Comparison of ENCODE assay signal across 8 cellular contexts in genomic region chr16:46389561-46390041, GRCh38.
A peak's percentile ranks its signal among the peaks of the same experiment; 100 is the strongest.
DNase-seq lines count a peak whose midpoint lies in the region; ATAC-seq lines count a peak whose summit lies in the region.
"Not testable (repeated sequence)": the region's sequence is repeated elsewhere in the genome, so short reads cannot be mapped to it uniquely, and the experiment has no call there.

No MANE protein-coding gene starts in this region.

- H4K20me1 ChIP-seq in Karpas-422 (ENCODE audit: insufficient read depth, low read depth, low read length) = not testable (repeated sequence)

- not testable (repeated sequence) for H3K4me3 Mint-ChIP-seq in activated naive CD4-positive, alpha-beta T cell treated with anti-CD3 and anti-CD28 coated beads, Interleukin-2, amount 10 ng/mL, durations not matched to agents 7 days and 5 days

- H3K27me3 ChIP-seq in Karpas-422 (ENCODE audit: low read length) = not testable (repeated sequence)

- H3K9me3 ChIP-seq in Karpas-422 (ENCODE audit: low read length) = not testable (repeated sequence)

- not testable (repeated sequence) for ATAC-seq in left lobe of liver

- CTCF ChIA-PET in activated naive CD4-positive, alpha-beta T cell treated with anti-CD3 and anti-CD28 coated beads, Interleukin-2, amount 10 ng/mL, durations not matched to agents 7 days and 5 days (lab: Charles Lee) = not testable (repeated sequence)

- not testable (repeated sequence) for H3K4me1 Mint-ChIP-seq in activated naive CD4-positive, alpha-beta T cell treated with anti-CD3 and anti-CD28 coated beads, Interleukin-2, amount 10 ng/mL, durations not matched to agents 7 days and 5 days

- peaks cover 21% of the 10 kb centered on the region for H3K9me3 Mint-ChIP-seq in activated naive CD4-positive, alpha-beta T cell treated with anti-CD3 and anti-CD28 coated beads, Interleukin-2, amount 10 ng/mL, durations not matched to agents 7 days and 5 days

- DNase-seq in CD1c-positive myeloid dendritic cell (ENCODE audit: extremely low spot score) (peak; percentile 96), Karpas-422 (peak; percentile 94), epithelial cell of prostate (ENCODE audit: low read depth, low spot score) (peak; percentile 98), left lobe of liver (ENCODE audit: low spot score) (peak; percentile 86), putamen (ENCODE audit: low spot score) (peak; percentile 95)
- peak; percentile 63 for DNase-seq in activated CD4-positive, alpha-beta T cell treated with anti-CD3 and anti-CD28 coated beads for 1 hour
- DNase-seq in activated naive CD4-positive, alpha-beta T cell treated with anti-CD3 and anti-CD28 coated beads, Interleukin-2, amount 10 ng/mL, durations not matched to agents 7 days and 5 days = peak; percentile 73
- peak; percentile 76 for DNase-seq in stimulated activated CD8-positive, alpha-beta memory T cell treated with anti-CD3 and anti-CD28 coated beads, Interleukin-4, amount 100 ng/mL, for 48 hours

- not testable (repeated sequence) for H2AFZ ChIP-seq in Karpas-422 (ENCODE audit: low read length)

- H3K27ac Mint-ChIP-seq in activated naive CD4-positive, alpha-beta T cell treated with anti-CD3 and anti-CD28 coated beads, Interleukin-2, amount 10 ng/mL, durations not matched to agents 7 days and 5 days = not testable (repeated sequence)

- not testable (repeated sequence) for H3K36me3 Mint-ChIP-seq in activated naive CD4-positive, alpha-beta T cell treated with anti-CD3 and anti-CD28 coated beads, Interleukin-2, amount 10 ng/mL, durations not matched to agents 7 days and 5 days

- H3K36me3 ChIP-seq in Karpas-422 (ENCODE audit: insufficient read depth, low read length) = not testable (repeated sequence)

- H3K9ac ChIP-seq in Karpas-422 (ENCODE audit: low read length) = not testable (repeated sequence)

- H3K4me1 ChIP-seq in Karpas-422 (ENCODE audit: low read length) = not testable (repeated sequence)

- not testable (repeated sequence) for H3K4me3 ChIP-seq in Karpas-422 (ENCODE audit: low read length)

- not testable (repeated sequence) for H3K9me2 ChIP-seq in Karpas-422 (replicated peaks; ENCODE audit: insufficient read depth, low read length)

- not testable (repeated sequence) for H3K4me2 ChIP-seq in Karpas-422 (ENCODE audit: low read depth, low read length, poor library complexity, severe bottlenecking)

- H3K79me2 ChIP-seq in Karpas-422 (ENCODE audit: low read length) = not testable (repeated sequence)

- H3K27ac ChIP-seq in Karpas-422 (ENCODE audit: low read length); epithelial cell of prostate: not testable (repeated sequence)

- H3K27me3 Mint-ChIP-seq in activated naive CD4-positive, alpha-beta T cell treated with anti-CD3 and anti-CD28 coated beads, Interleukin-2, amount 10 ng/mL, durations not matched to agents 7 days and 5 days = not testable (repeated sequence)
